22 cellular contexts compared by ENCODE assay signal in genomic region chr16:79864781-79865391, GRCh38.
"Had no signal": no experiment of that assay in that cellular context is flagged by ENCODE, and none has a peak within 500 bp of the region (broad histone marks: within the 10 kb centered on the region; RNA-seq: fewer than 3 reads in every experiment).

No MANE protein-coding gene starts in this region.

- H3K27ac ChIP-seq: coronary artery, dorsolateral prefrontal cortex, foreskin keratinocyte, gastroesophageal sphincter, heart right ventricle, left lung, lower lobe of right lung had no signal

- H3K4me3 Mint-ChIP-seq: mesothelial cell of epicardium had no signal

- H3K4me3 ChIP-seq: coronary artery, dorsolateral prefrontal cortex, gastroesophageal sphincter, heart right ventricle, left lung, lower lobe of right lung, mucosa of descending colon had no signal

- H3K9me3 Mint-ChIP-seq: mesothelial cell of epicardium had no signal

- H3K27me3 ChIP-seq: foreskin keratinocyte, gastroesophageal sphincter, left lung had no signal

- DNase-seq: dermis blood vessel endothelial cell; dorsolateral prefrontal cortex; effector CD4-positive, alpha-beta T cell; effector memory CD4-positive, alpha-beta T cell; foreskin keratinocyte; head of caudate nucleus; heart right ventricle; hippocampal formation; left cardiac atrium; left lung; left ventricle myocardium superior; lower lobe of right lung; mesenchymal stem cell; mucosa of descending colon had no signal

- H3K36me3 Mint-ChIP-seq: mesothelial cell of epicardium had no signal

- H3K36me3 ChIP-seq: gastroesophageal sphincter, heart right ventricle, left lung, lower lobe of right lung had no signal

- H3K4me1 ChIP-seq: foreskin keratinocyte, gastroesophageal sphincter, heart right ventricle, left lung, lower lobe of right lung had no signal

- H3K4me1 Mint-ChIP-seq: mesothelial cell of epicardium had no signal

- H3K27ac Mint-ChIP-seq: mesothelial cell of epicardium had no signal

- H3K9me3 ChIP-seq: gastroesophageal sphincter, heart right ventricle, left lung, lower lobe of right lung, mucosa of descending colon had no signal

- FAIRE-seq: colon, endothelial cell of umbilical vein, frontal cortex, islet of Langerhans, keratinocyte had no signal
